1 cellular context compared by ENCODE assay signal in genomic region chr20:41003143-41003932, GRCh38.
TF ChIP-seq lines count a peak whose summit lies in the region.

No MANE protein-coding gene starts in this region.

TF ChIP-seq in HEK293, 187 proteins besides CTCF, POLR2A, EP300 and RAD21 (continued from another document and continues in another):
- TF ChIP-seq REST (tag by site-specific recombination; IDR thresholded peaks at IDR 0.05) (no peak), ZNF324 (tag by site-specific recombination; IDR thresholded peaks at IDR 0.05) (peak; percentile 85; the same call in 1 of the 2 replicates), ZNF311 (tag by site-specific recombination; IDR thresholded peaks at IDR 0.05; ENCODE audit: borderline replicate concordance) (no peak), ZSCAN16 (tag by site-specific recombination; IDR thresholded peaks at IDR 0.05) (no peak), ZNF280C (tag by site-specific recombination; IDR thresholded peaks at IDR 0.05) (no peak), ZSCAN4 (tag by site-specific recombination; IDR thresholded peaks at IDR 0.05) (no peak), PRDM1 (tag by site-specific recombination; IDR thresholded peaks at IDR 0.05) (no peak), ZNF707 (tag by site-specific recombination; IDR thresholded peaks at IDR 0.05) (no peak), ZNF132 (tag by site-specific recombination; IDR thresholded peaks at IDR 0.05; ENCODE audit: borderline replicate concordance) (no peak), ZNF580 (tag by site-specific recombination; IDR thresholded peaks at IDR 0.05) (no peak), ZXDB (tag by site-specific recombination; IDR thresholded peaks at IDR 0.05) (peak; percentile 67), ZNF394 (tag by site-specific recombination; IDR thresholded peaks at IDR 0.05; ENCODE audit: borderline replicate concordance) (peak; percentile 76), KLF16 (tag by site-specific recombination; IDR thresholded peaks at IDR 0.05) (peak; percentile 48; the same call in 1 of the 2 replicates), KLF17 (tag by site-specific recombination; IDR thresholded peaks at IDR 0.05) (no peak; the same call in none of the 2 replicates), ZNF398 (tag by site-specific recombination; IDR thresholded peaks at IDR 0.05) (peak; percentile 64), ZNF10 (tag by site-specific recombination; IDR thresholded peaks at IDR 0.05) (no peak), ZNF473 (tag by site-specific recombination; IDR thresholded peaks at IDR 0.05) (no peak), PRDM4 (tag by site-specific recombination; IDR thresholded peaks at IDR 0.05) (peak; percentile 85), HIC1 (tag by site-specific recombination; IDR thresholded peaks at IDR 0.05) (peak; percentile 72; the same call in 1 of the 2 replicates), YY2 (tag by site-specific recombination; IDR thresholded peaks at IDR 0.05) (no peak), ZNF623 (tag by site-specific recombination; IDR thresholded peaks at IDR 0.05) (no peak), HOXA7 (CRISPR knock-in tag; IDR thresholded peaks at IDR 0.05; ENCODE audit: borderline replicate concordance) (no peak), ZNF449 (tag by site-specific recombination; IDR thresholded peaks at IDR 0.05) (peak; percentile 100), ZBTB11 (tag by site-specific recombination; conservative IDR thresholded peaks at IDR 0.05; ENCODE audit: low read depth) (0 out of 2 replicates have a peak, but pooled peaks have one; percentile 11), PBX3 (CRISPR knock-in tag; IDR thresholded peaks at IDR 0.05) (no peak), ZBTB21 (tag by site-specific recombination; IDR thresholded peaks at IDR 0.05) (0 out of 2 replicates have a peak, but pooled peaks have one; percentile 38), MZF1 (tag by site-specific recombination; IDR thresholded peaks at IDR 0.05; ENCODE audit: borderline replicate concordance) (peak; percentile 12; the same call in 1 of the 2 replicates), ZNF555 (tag by site-specific recombination; conservative IDR thresholded peaks at IDR 0.05) (no peak), ZBTB48 (tag by site-specific recombination; IDR thresholded peaks at IDR 0.05) (peak; percentile 23; the same call in 1 of the 2 replicates), ZNF544 (tag by site-specific recombination; IDR thresholded peaks at IDR 0.05) (no peak)
